7 cellular contexts compared by ENCODE assay signal in genomic region chr10:102713483-102713813, GRCh38. TPM values are rescaled to one million over a fixed set of nuclear protein-coding genes. Genes with fewer than 3 reads are reported as not detected.
DNase-seq lines count a peak whose midpoint lies in the region; ATAC-seq and TF ChIP-seq lines count a peak whose summit lies in the region.

No MANE protein-coding gene starts in this region.

- H3K4me1 Mint-ChIP-seq in neural crest cell = peaks cover 60% of the 10 kb centered on the region

- H3K4me2 ChIP-seq in SK-N-SH = peak overlapping the region; percentile 91

- H3K27ac ChIP-seq in SK-N-SH (ENCODE audit: low read depth in 2 of 2, low read length in 1 of 2) = peak overlapping the region; percentile 80 to 86

- no peaks in the 10 kb centered on the region for H3K27me3 ChIP-seq in SK-N-SH (ENCODE audit: insufficient read depth)

- H2AFZ ChIP-seq in SK-N-SH (ENCODE audit: low read depth) = peak overlapping the region; percentile 99

- DNase-seq in SK-N-SH (no peak), neural crest cell (ENCODE audit: low read depth, low spot score) (no peak), NCI-H1105 treated with DMSO at 0.1 percent for 48 hours (lab: John Stamatoyannopoulos, UW) (no peak), NCI-H2227 treated with DMSO at 0.1 percent for 48 hours (lab: John Stamatoyannopoulos, UW) (no peak)

- H3K4me1 ChIP-seq in SK-N-SH (ENCODE audit: control insufficient read depth in 1 of 2, insufficient read depth in 2 of 2, low read depth in 1 of 2, low read length in 1 of 2) = peaks cover 17 to 20% of the 10 kb centered on the region in 2 experiments; a peak in 3 of 4 replicates

- TF ChIP-seq CTCF in SK-N-SH (IDR thresholded peaks at IDR 0.05) (peak; percentile 55; the same call in 1 of the 2 replicates), neural crest cell (conservative IDR thresholded peaks at IDR 0.05) (no peak)

- H3K9me3 ChIP-seq in SK-N-SH = no peaks in the 10 kb centered on the region

- peaks cover 59% of the 10 kb centered on the region for H3K79me2 ChIP-seq in SK-N-SH (ENCODE audit: insufficient read depth)

- CTCF ChIA-PET in SK-N-SH (lab: Yijun Ruan, JAX) = interaction anchor here (0.6 to 11.2 kb wide), 14 partner anchors 15 to 476 kb away, joined by 3 to 123 read pairs (median 3); partner anchors contain the start of gene TRIM8

- peak overlapping the region; percentile 87 to 91 for H3K4me3 ChIP-seq in SK-N-SH (ENCODE audit: low read depth in 2 of 2, low read length in 1 of 2)

- no peaks in the 10 kb centered on the region for H3K9me3 Mint-ChIP-seq in neural crest cell

- TF ChIP-seq RAD21 in SK-N-SH (IDR thresholded peaks at IDR 0.05; ENCODE audit: low read length) = no peak

- 4% methylated on average over 16 of the region's 16 CpGs for WGBS in SK-N-SH (ENCODE audit: low lambda C conversion rate)

- peak overlapping the region; percentile 93 for H3K4me3 Mint-ChIP-seq in neural crest cell

- H4K20me1 ChIP-seq in SK-N-SH (ENCODE audit: insufficient read depth) = peaks cover 5% of the 10 kb centered on the region

- H3K36me3 Mint-ChIP-seq in neural crest cell (ENCODE audit: low read depth) = no peaks in the 10 kb centered on the region

- peak overlapping the region; percentile 99 for H3K27ac Mint-ChIP-seq in neural crest cell (ENCODE audit: unreplicated experiment)

- peaks cover 0 to 3% of the 10 kb centered on the region in 2 experiments for H3K36me3 ChIP-seq in SK-N-SH (replicated peaks in 1 of 2; ENCODE audit: control insufficient read depth in 1 of 2, insufficient read depth in 2 of 2, low read length in 1 of 2)

- POLR2A ChIA-PET in SK-N-SH (lab: Yijun Ruan, JAX) = interaction anchor here (0.6 to 2.2 kb wide), 5 partner anchors 35 to 86 kb away, joined by 3 to 13 read pairs (median 8); partner anchors contain the start of gene TRIM8

- ATAC-seq in GM18511 (IDR thresholded peaks at IDR 0.05; ENCODE audit: unreplicated experiment) (peak; percentile 54), HG02571 (IDR thresholded peaks at IDR 0.05; ENCODE audit: unreplicated experiment) (peak; percentile 38), esophagus mucosa (peak; percentile 63)

- H3F3A ChIP-seq in SK-N-SH (replicated peaks; ENCODE audit: insufficient read depth) = peaks cover 18% of the 10 kb centered on the region

- no peaks in the 10 kb centered on the region for H3K9me2 ChIP-seq in SK-N-SH

- no peaks in the 10 kb centered on the region for H3K27me3 Mint-ChIP-seq in neural crest cell (ENCODE audit: low read depth)

- no peak for TF ChIP-seq EP300 in SK-N-SH (IDR thresholded peaks at IDR 0.05; ENCODE audit: borderline replicate concordance in 1 of 2, low read depth in 1 of 2, low read length in 1 of 2)

- peak overlapping the region; percentile 88 for H3K9ac ChIP-seq in SK-N-SH

TF ChIP-seq in SK-N-SH, 30 proteins besides CTCF, POLR2A, EP300 and RAD21:
- TF ChIP-seq RFX5 (IDR thresholded peaks at IDR 0.05; ENCODE audit: low read length) = no peak
- TF ChIP-seq SMC3 (IDR thresholded peaks at IDR 0.05; ENCODE audit: low read depth, low read length) = no peak
- TF ChIP-seq, protein P1, sequence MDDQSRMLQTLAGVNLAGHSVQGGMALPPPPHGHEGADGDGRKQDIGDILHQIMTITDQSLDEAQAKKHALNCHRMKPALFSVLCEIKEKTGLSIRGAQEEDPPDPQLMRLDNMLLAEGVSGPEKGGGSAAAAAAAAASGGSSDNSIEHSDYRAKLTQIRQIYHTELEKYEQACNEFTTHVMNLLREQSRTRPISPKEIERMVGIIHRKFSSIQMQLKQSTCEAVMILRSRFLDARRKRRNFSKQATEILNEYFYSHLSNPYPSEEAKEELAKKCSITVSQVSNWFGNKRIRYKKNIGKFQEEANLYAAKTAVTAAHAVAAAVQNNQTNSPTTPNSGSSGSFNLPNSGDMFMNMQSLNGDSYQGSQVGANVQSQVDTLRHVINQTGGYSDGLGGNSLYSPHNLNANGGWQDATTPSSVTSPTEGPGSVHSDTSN (IDR thresholded peaks at IDR 0.05) = no peak
- TF ChIP-seq, protein P2, sequence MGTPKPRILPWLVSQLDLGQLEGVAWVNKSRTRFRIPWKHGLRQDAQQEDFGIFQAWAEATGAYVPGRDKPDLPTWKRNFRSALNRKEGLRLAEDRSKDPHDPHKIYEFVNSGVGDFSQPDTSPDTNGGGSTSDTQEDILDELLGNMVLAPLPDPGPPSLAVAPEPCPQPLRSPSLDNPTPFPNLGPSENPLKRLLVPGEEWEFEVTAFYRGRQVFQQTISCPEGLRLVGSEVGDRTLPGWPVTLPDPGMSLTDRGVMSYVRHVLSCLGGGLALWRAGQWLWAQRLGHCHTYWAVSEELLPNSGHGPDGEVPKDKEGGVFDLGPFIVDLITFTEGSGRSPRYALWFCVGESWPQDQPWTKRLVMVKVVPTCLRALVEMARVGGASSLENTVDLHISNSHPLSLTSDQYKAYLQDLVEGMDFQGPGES (IDR thresholded peaks at IDR 0.05; ENCODE audit: low read depth, low read length) = no peak
- no peak for TF ChIP-seq REST (IDR thresholded peaks at IDR 0.05; ENCODE audit: low read depth, low read length)
- TF ChIP-seq RCOR1 (IDR thresholded peaks at IDR 0.05; ENCODE audit: low read length) = no peak
- TF ChIP-seq TAF1 (IDR thresholded peaks at IDR 0.05; ENCODE audit: borderline replicate concordance, low read depth, low read length) = no peak
- no peak for TF ChIP-seq ELF1 (IDR thresholded peaks at IDR 0.05)

RNA-seq across cellular contexts. Expression of gene ARL3, which starts 0.7 kb away (rescaled TPM):
- polyA plus RNA-seq in SK-N-SH (2012; rRNA removed) = 11.2 and 12.5 TPM in 2 replicates
- 15.5 and 18.3 TPM in 2 replicates for polyA plus RNA-seq in SK-N-SH (2012; cell fraction: cytosol; rRNA removed)
- 4.7 and 5.6 TPM in 2 replicates for polyA plus RNA-seq in SK-N-SH (2012; cell fraction: nucleus; rRNA removed)
- total RNA-seq in esophagus mucosa (3.3 TPM), neural crest cell (32.5 and 34.6 TPM in 2 replicates)

RNA-seq across cellular contexts. Expression of gene SFXN2, which starts 1.0 kb away (rescaled TPM):
- 10.2 and 10.6 TPM in 2 replicates for polyA plus RNA-seq in SK-N-SH (2012; rRNA removed)
- polyA plus RNA-seq in SK-N-SH (2012; cell fraction: cytosol; rRNA removed) = 4.6 and 7.4 TPM in 2 replicates
- polyA plus RNA-seq in SK-N-SH (2012; cell fraction: nucleus; rRNA removed) = 26.6 and 27.1 TPM in 2 replicates
- 10.6 TPM for total RNA-seq in esophagus mucosa
- 36.6 and 38.2 TPM in 2 replicates for total RNA-seq in neural crest cell

RNA-seq across cellular contexts. Expression of gene WBP1L, which starts 30.3 kb away (rescaled TPM):
- 22.8 and 29.8 TPM in 2 replicates for polyA plus RNA-seq in SK-N-SH (2012; rRNA removed)
- polyA plus RNA-seq in SK-N-SH (2012; cell fraction: cytosol; rRNA removed) = 16.7 and 23.9 TPM in 2 replicates
- polyA plus RNA-seq in SK-N-SH (2012; cell fraction: nucleus; rRNA removed) = 11.2 and 13.4 TPM in 2 replicates
- total RNA-seq in esophagus mucosa = 19.6 TPM
- total RNA-seq in neural crest cell = 21.2 and 22.0 TPM in 2 replicates
